11 cellular contexts compared by ENCODE assay signal in the genomic region with DNA sequence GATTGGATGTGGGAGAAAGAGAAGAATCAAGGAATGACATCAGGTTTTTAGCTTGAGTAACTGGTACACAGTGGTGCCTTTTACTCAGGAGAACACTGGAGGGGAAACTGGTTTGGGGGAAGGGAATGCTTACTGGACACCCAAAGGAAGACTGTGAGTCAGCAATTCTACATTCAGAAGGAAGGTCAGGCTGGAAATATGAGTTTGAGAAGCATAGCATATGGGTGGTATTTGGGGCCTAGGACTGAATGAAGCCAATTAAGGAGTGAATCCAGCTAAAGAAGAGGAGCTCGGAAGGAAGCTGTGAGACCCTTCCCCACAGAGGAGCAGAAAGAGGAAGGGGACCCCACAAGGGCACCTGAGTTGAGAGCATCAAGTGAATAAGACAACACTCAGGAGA. TPM values are rescaled to one million over a fixed set of nuclear protein-coding genes. Genes with fewer than 3 reads are reported as not detected.
DNase-seq lines count a peak whose midpoint lies in the region; ATAC-seq, FAIRE-seq and TF ChIP-seq lines count a peak whose summit lies in the region.
"Had no signal": no experiment of that assay in that cellular context is flagged by ENCODE, and none has a peak within 500 bp of the region (broad histone marks: within the 10 kb centered on the region; RNA-seq: fewer than 3 reads in every experiment).

No MANE protein-coding gene starts in this region.

- no peak overlapping the region for H3K4me3 ChIP-seq in breast epithelium
- no peak overlapping the region for H3K4me3 ChIP-seq in body of pancreas
- H3K4me3 ChIP-seq in CD4-positive, alpha-beta memory T cell (ENCODE audit: low read length in 2 of 2): no peak overlapping the region

- TF ChIP-seq CTCF in MCF 10A (IDR thresholded peaks at IDR 0.05; ENCODE audit: unreplicated experiment) (no peak), breast epithelium (IDR thresholded peaks at IDR 0.05) (no peak), body of pancreas (IDR thresholded peaks at IDR 0.05) (no peak)

- peaks cover 19% of the 10 kb centered on the region for H3K4me1 Mint-ChIP-seq in MCF 10A (ENCODE audit: insufficient read depth, unreplicated experiment)
- peaks cover 21% of the 10 kb centered on the region for H3K4me1 Mint-ChIP-seq in activated CD4-positive, alpha-beta memory T cell treated with anti-CD3 and anti-CD28 coated beads for 36 hours (ENCODE audit: low read depth)
- peaks cover 0 to 9% (median 6%) of the 10 kb centered on the region in 4 donors for H3K4me1 Mint-ChIP-seq in CD4-positive, alpha-beta memory T cell

- H3K36me3 Mint-ChIP-seq in MCF 10A (ENCODE audit: insufficient read depth, unreplicated experiment): no peaks in the 10 kb centered on the region
- H3K36me3 Mint-ChIP-seq in activated CD4-positive, alpha-beta memory T cell treated with anti-CD3 and anti-CD28 coated beads for 36 hours: no peaks in the 10 kb centered on the region
- peaks cover 6 to 21% of the 10 kb centered on the region in 2 donors for H3K36me3 Mint-ChIP-seq in CD4-positive, alpha-beta memory T cell

- DNase-seq in MCF 10A (ENCODE audit: unreplicated experiment) (peak; percentile 35), breast epithelium (ENCODE audit: low spot score in 2 of 2) (no peak), body of pancreas (peak in 3 of 4 donors; percentile 27 to 28 (median 28)), kidney glomerular epithelial cell (lab: John Stamatoyannopoulos, UW) (peak; percentile 18), GM19239 (ENCODE audit: insufficient read length, low spot score) (no peak)
- DNase-seq in activated CD4-positive, alpha-beta memory T cell treated with anti-CD3 and anti-CD28 coated beads for 36 hours: no peak
- DNase-seq in CD4-positive, alpha-beta memory T cell: no peak
- DNase-seq: activated CD8-positive, alpha-beta memory T cell treated with anti-CD3 and anti-CD28 coated beads, Interleukin-2, amount 10 ng/mL, durations not matched to agents 7 days and 5 days; central memory CD4-positive, alpha-beta T cell; NCI-H2081 treated with DMSO at 0.1 percent for 48 hours had no signal

- H3K4me1 ChIP-seq in breast epithelium (no peaks in the 10 kb centered on the region), body of pancreas (peaks cover 8% of the 10 kb centered on the region)
- H3K4me1 ChIP-seq in CD4-positive, alpha-beta memory T cell (ENCODE audit: insufficient read depth, low read length): no peaks in the 10 kb centered on the region

- H3K9me3 ChIP-seq in breast epithelium: no peaks in the 10 kb centered on the region
- H3K9me3 ChIP-seq in body of pancreas: no peaks in the 10 kb centered on the region
- H3K9me3 ChIP-seq in CD4-positive, alpha-beta memory T cell (ENCODE audit: control insufficient read depth in 1 of 2, low read length in 2 of 2): no peaks in the 10 kb centered on the region

- H3K36me3 ChIP-seq in breast epithelium: no peaks in the 10 kb centered on the region
- H3K36me3 ChIP-seq in body of pancreas (replicated peaks in 1 of 2; ENCODE audit: insufficient read depth in 1 of 2, low read depth in 2 of 2): no peaks in the 10 kb centered on the region
- no peaks in the 10 kb centered on the region for H3K36me3 ChIP-seq in CD4-positive, alpha-beta memory T cell (ENCODE audit: insufficient read depth, low read length)

- no peak overlapping the region for H3K27ac Mint-ChIP-seq in MCF 10A (ENCODE audit: low read depth, unreplicated experiment)
- H3K27ac Mint-ChIP-seq in activated CD4-positive, alpha-beta memory T cell treated with anti-CD3 and anti-CD28 coated beads for 36 hours: no peak overlapping the region
- H3K27ac Mint-ChIP-seq in CD4-positive, alpha-beta memory T cell: peak overlapping the region in 3 of 7 donors; percentile 20 to 75 (median 74)
- H3K27ac Mint-ChIP-seq: activated CD8-positive, alpha-beta memory T cell treated with anti-CD3 and anti-CD28 coated beads, Interleukin-2, amount 10 ng/mL, durations not matched to agents 7 days and 5 days had no signal

- no peak overlapping the region for H3K4me3 Mint-ChIP-seq in MCF 10A (ENCODE audit: unreplicated experiment)
- H3K4me3 Mint-ChIP-seq in activated CD4-positive, alpha-beta memory T cell treated with anti-CD3 and anti-CD28 coated beads for 36 hours: no peak overlapping the region
- no peak overlapping the region for H3K4me3 Mint-ChIP-seq in CD4-positive, alpha-beta memory T cell
- H3K4me3 Mint-ChIP-seq: activated CD8-positive, alpha-beta memory T cell treated with anti-CD3 and anti-CD28 coated beads, Interleukin-2, amount 10 ng/mL, durations not matched to agents 7 days and 5 days had no signal

- BruUV-seq in MCF 10A (replicated peaks; lab: Mats Ljungman, UMichigan): no TSS peak

- ATAC-seq in body of pancreas: peak; percentile 60
- ATAC-seq in GM19328 (IDR thresholded peaks at IDR 0.05; ENCODE audit: unreplicated experiment): no peak
- ATAC-seq: activated CD8-positive, alpha-beta memory T cell treated with anti-CD3 and anti-CD28 coated beads, Interleukin-2, amount 10 ng/mL, durations not matched to agents 7 days and 5 days had no signal

- no peak for FAIRE-seq in GM19239 (lab: Jason Lieb, UNC)

- no peaks in the 10 kb centered on the region for H3K27me3 Mint-ChIP-seq in MCF 10A (ENCODE audit: insufficient read depth, unreplicated experiment)
- H3K27me3 Mint-ChIP-seq in activated CD4-positive, alpha-beta memory T cell treated with anti-CD3 and anti-CD28 coated beads for 36 hours: peaks cover 4% of the 10 kb centered on the region
- no peaks in the 10 kb centered on the region for H3K27me3 Mint-ChIP-seq in CD4-positive, alpha-beta memory T cell
- H3K27me3 Mint-ChIP-seq: activated CD8-positive, alpha-beta memory T cell treated with anti-CD3 and anti-CD28 coated beads, Interleukin-2, amount 10 ng/mL, durations not matched to agents 7 days and 5 days had no signal

- no peaks in the 10 kb centered on the region for H3K27me3 ChIP-seq in breast epithelium
- H3K27me3 ChIP-seq in body of pancreas: no peaks in the 10 kb centered on the region
- no peaks in the 10 kb centered on the region for H3K27me3 ChIP-seq in CD4-positive, alpha-beta memory T cell (ENCODE audit: insufficient read depth, low read length)

- intact Hi-C loops in MCF 10A (cut with micrococcal nuclease): no loop called here
- intact Hi-C loops in breast epithelium (cut with DNase I; ENCODE audit: low total_unique reads): no loop called here
- intact Hi-C loops in body of pancreas (cut with DNase I): no loop called here
- intact Hi-C loops in activated CD4-positive, alpha-beta memory T cell treated with anti-CD3 and anti-CD28 coated beads for 36 hours (cut with micrococcal nuclease): no loop called here
- intact Hi-C loops in CD4-positive, alpha-beta memory T cell (cut with micrococcal nuclease): no loop called here

- POLR2A ChIA-PET in MCF 10A (lab: Yijun Ruan, JAX): interaction anchor here (0.7 to 0.9 kb wide), 2 partner anchors 16 kb away, joined by 3 read pairs; no protein-coding TSS in a partner anchor
- POLR2A ChIA-PET in activated CD4-positive, alpha-beta memory T cell treated with anti-CD3 and anti-CD28 coated beads for 36 hours (lab: Charles Lee): no interaction called here
- POLR2A ChIA-PET in CD4-positive, alpha-beta memory T cell (lab: Charles Lee; ENCODE audit: partially characterized antibody): no interaction called here

- 0 to 87% methylated on average over 1 of the region's 1 CpG for WGBS in body of pancreas, 2 donors

- no peak for TF ChIP-seq POLR2A in breast epithelium (IDR thresholded peaks at IDR 0.05)
- TF ChIP-seq POLR2A in body of pancreas (IDR thresholded peaks at IDR 0.05): no peak

- CTCF ChIA-PET in MCF 10A (lab: Yijun Ruan, JAX): interaction anchor here (0.8 to 0.9 kb wide), 2 partner anchors 8 to 26 kb away, joined by 3 read pairs; no protein-coding TSS in a partner anchor
- CTCF ChIA-PET in activated CD4-positive, alpha-beta memory T cell treated with anti-CD3 and anti-CD28 coated beads for 36 hours (lab: Charles Lee): interaction anchor here (1.3 kb wide), 1 partner anchor 49 kb away, joined by 3 read pairs; a partner anchor contains a TSS
- CTCF ChIA-PET in CD4-positive, alpha-beta memory T cell (lab: Charles Lee; ENCODE audit: partially characterized antibody): interaction anchor here (1.7 kb wide), 1 partner anchor 9 kb away, joined by 3 read pairs; no protein-coding TSS in a partner anchor

- no peaks in the 10 kb centered on the region for H3K9me3 Mint-ChIP-seq in MCF 10A (ENCODE audit: unreplicated experiment)
- no peaks in the 10 kb centered on the region for H3K9me3 Mint-ChIP-seq in activated CD4-positive, alpha-beta memory T cell treated with anti-CD3 and anti-CD28 coated beads for 36 hours
- H3K9me3 Mint-ChIP-seq in CD4-positive, alpha-beta memory T cell: no peaks in the 10 kb centered on the region

- peak overlapping the region in 1 of 2 donors; percentile 0 for H3K27ac ChIP-seq in breast epithelium
- no peak overlapping the region for H3K27ac ChIP-seq in body of pancreas
- H3K27ac ChIP-seq in CD4-positive, alpha-beta memory T cell (ENCODE audit: low read depth, low read length): no peak overlapping the region

RNA-seq across cellular contexts. Expression of a gene that starts 35.4 kb away (rescaled TPM):
- total RNA-seq in MCF 10A (2022) (16.3 and 17.6 TPM in 2 replicates), breast epithelium (10 to 100 TPM; 19.7 to 30.7 (median 20.3) TPM), body of pancreas (1 to 10 TPM; 2.6 to 3.9 TPM)
- total RNA-seq in activated CD4-positive, alpha-beta memory T cell treated with anti-CD3 and anti-CD28 coated beads for 36 hours: 10 to 100 TPM; 13.4 to 13.9 TPM
- total RNA-seq in CD4-positive, alpha-beta memory T cell: 10 to 100 TPM; 15.9 to 19.5 TPM
- polyA plus RNA-seq in CD4-positive, alpha-beta memory T cell: 10 to 100 TPM; 14.3 to 18.8 TPM

RNA-seq across cellular contexts. Expression of a gene that starts 35.5 kb away (rescaled TPM):
- total RNA-seq in MCF 10A (2022) (7.9 TPM in 2 replicates), breast epithelium (1 to 10 TPM; 3.8 to 6.9 (median 6.3) TPM), body of pancreas (1 to 10 TPM; 3.4 to 4.9 TPM)
- total RNA-seq in activated CD4-positive, alpha-beta memory T cell treated with anti-CD3 and anti-CD28 coated beads for 36 hours: 10 to 100 TPM; 15.0 to 15.2 TPM
- total RNA-seq in CD4-positive, alpha-beta memory T cell: 1 to 10 TPM; 4.9 to 5.5 TPM
- 1 to 10 TPM; 3.0 to 6.1 TPM for polyA plus RNA-seq in CD4-positive, alpha-beta memory T cell

RNA-seq across cellular contexts. Expression of a gene that starts 49.2 kb away (rescaled TPM):
- total RNA-seq in MCF 10A (2022) (14.3 and 26.3 TPM in 2 replicates), breast epithelium (10 to 100 TPM in 2 of 3 donors, 1 to 10 TPM in 1; 9.2 to 23.4 (median 10.5) TPM), body of pancreas (1 to 10 TPM; 6.2 to 7.3 TPM)
- total RNA-seq in activated CD4-positive, alpha-beta memory T cell treated with anti-CD3 and anti-CD28 coated beads for 36 hours: 1 to 10 TPM; 2.4 to 3.4 TPM
- 1 to 10 TPM; 6.4 to 6.5 TPM for total RNA-seq in CD4-positive, alpha-beta memory T cell
- 10 to 100 TPM in 1 of 2 donors, 1 to 10 TPM in 1; 1.6 to 12.0 TPM for polyA plus RNA-seq in CD4-positive, alpha-beta memory T cell

Comparison
In these comparisons a context has a peak if more than half of its experiments do, and no peak if none do; other contexts are left out.
1. DNase-seq: peak in MCF 10A (single experiment), body of pancreas (3 of 4) and kidney glomerular epithelial cell (single experiment); none in breast epithelium (0 of 2), GM19239 (single experiment), activated CD4-positive, alpha-beta memory T cell treated with anti-CD3 and anti-CD28 coated beads for 36 hours (single experiment) and CD4-positive, alpha-beta memory T cell (0 of 5).